ENCODE assay signal across 11 cellular contexts in the genomic region with DNA sequence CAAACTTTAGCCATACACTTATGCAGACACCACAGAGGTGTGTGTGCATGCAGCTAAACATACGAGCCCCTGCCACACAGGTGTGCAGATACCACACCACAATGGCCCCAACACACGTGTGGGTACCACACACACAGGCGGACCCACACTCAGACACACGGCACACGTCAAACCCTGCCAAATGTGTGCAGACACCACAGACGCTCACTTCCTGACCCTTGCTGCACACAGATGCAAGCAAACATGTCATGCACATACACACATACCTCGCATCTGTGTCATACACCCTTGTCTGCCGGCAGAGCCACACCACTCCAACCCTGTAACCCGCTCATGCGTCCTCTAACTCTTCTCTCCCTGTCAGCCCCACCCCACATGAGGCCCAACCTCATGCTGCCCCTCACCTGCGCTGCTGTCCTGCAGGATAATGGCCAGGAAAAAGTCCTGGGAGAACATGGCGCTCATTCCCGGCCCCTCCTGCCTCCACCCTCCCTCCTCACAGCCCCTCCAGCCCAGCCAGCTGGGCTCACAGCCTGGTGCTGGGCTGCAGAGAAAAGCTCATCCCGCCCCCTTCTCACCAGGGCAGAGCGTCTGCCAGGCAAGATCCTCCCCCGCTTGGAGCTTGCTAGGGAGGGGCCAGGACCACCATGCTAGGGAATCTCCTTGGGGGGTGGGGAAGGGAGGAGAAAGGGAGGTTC. TPM values are rescaled to one million over a fixed set of nuclear protein-coding genes. Genes with fewer than 3 reads are reported as not detected.
DNase-seq lines count a peak whose midpoint lies in the region; ATAC-seq lines count a peak whose summit lies in the region.
"Had no signal": no experiment of that assay in that cellular context is flagged by ENCODE, and none has a peak within 500 bp of the region (broad histone marks: within the 10 kb centered on the region; RNA-seq: fewer than 3 reads in every experiment).

No MANE protein-coding gene starts in this region.

- DNase-seq in activated T-cell treated with anti-CD3 and anti-CD28 coated beads, Interleukin-2, amount 50 U/mL, for 72 hours: peak in 1 of 2 donors; percentile 46
- DNase-seq in activated T-cell treated with anti-CD3 and anti-CD28 coated beads, Interleukin-2, amount 50 U/mL, for 1 hour: no peak
- DNase-seq in activated CD4-positive, alpha-beta memory T cell treated with anti-CD3 and anti-CD28 coated beads for 36 hours: peak; percentile 56
- DNase-seq in globus pallidus (ENCODE audit: low spot score): peak; percentile 77
- DNase-seq in substantia nigra (lab: John Stamatoyannopoulos, UW): peak in 26 of 49 donors; percentile 24 to 73 (median 52)
- DNase-seq in inferior parietal cortex (ENCODE audit: extremely low spot score): no peak
- DNase-seq: NCI-H2081 treated with DMSO at 0.1 percent for 48 hours; stimulated activated CD4-positive, alpha-beta T cell treated with anti-CD3 and anti-CD28 coated beads, Interleukin-4, amount 100 ng/mL, for 1 hour; T-helper 9 cell had no signal

- intact Hi-C loops in activated CD4-positive, alpha-beta memory T cell treated with anti-CD3 and anti-CD28 coated beads for 36 hours (cut with micrococcal nuclease): no loop called here

- H3K36me3 Mint-ChIP-seq in activated T-cell treated with anti-CD3 and anti-CD28 coated beads, Interleukin-2, amount 50 U/mL, for 72 hours (ENCODE audit: insufficient read depth in 2 of 2): peaks cover 0 to 9% of the 10 kb centered on the region in 2 donors
- H3K36me3 Mint-ChIP-seq in activated CD4-positive, alpha-beta memory T cell treated with anti-CD3 and anti-CD28 coated beads for 36 hours: peaks cover 17% of the 10 kb centered on the region

- peak; percentile 46 to 54 for ATAC-seq in activated T-cell treated with anti-CD3 and anti-CD28 coated beads, Interleukin-2, amount 50 U/mL, for 72 hours (replicated peaks in 1 of 2)
- ATAC-seq in HG03108 (IDR thresholded peaks at IDR 0.05; ENCODE audit: unreplicated experiment) (no peak), GM18909 (IDR thresholded peaks at IDR 0.05; ENCODE audit: poor library complexity, unreplicated experiment) (no peak)

- no peaks in the 10 kb centered on the region for H3K9me3 Mint-ChIP-seq in activated T-cell treated with anti-CD3 and anti-CD28 coated beads, Interleukin-2, amount 50 U/mL, for 72 hours
- no peaks in the 10 kb centered on the region for H3K9me3 Mint-ChIP-seq in activated CD4-positive, alpha-beta memory T cell treated with anti-CD3 and anti-CD28 coated beads for 36 hours

- peaks cover 79% of the 10 kb centered on the region for H3K4me1 Mint-ChIP-seq in activated T-cell treated with anti-CD3 and anti-CD28 coated beads, Interleukin-2, amount 50 U/mL, for 72 hours (ENCODE audit: low read depth)
- H3K4me1 Mint-ChIP-seq in activated CD4-positive, alpha-beta memory T cell treated with anti-CD3 and anti-CD28 coated beads for 36 hours (ENCODE audit: low read depth): peaks cover 74% of the 10 kb centered on the region

- H3K4me3 Mint-ChIP-seq in activated T-cell treated with anti-CD3 and anti-CD28 coated beads, Interleukin-2, amount 50 U/mL, for 72 hours: peak overlapping the region; percentile 43 to 86
- H3K4me3 Mint-ChIP-seq in activated CD4-positive, alpha-beta memory T cell treated with anti-CD3 and anti-CD28 coated beads for 36 hours: no peak overlapping the region

- CTCF ChIA-PET in activated CD4-positive, alpha-beta memory T cell treated with anti-CD3 and anti-CD28 coated beads for 36 hours (lab: Charles Lee): interaction anchor here (0.6 to 2.8 kb wide), 4 partner anchors 12 to 41 kb away, joined by 3 to 18 read pairs (median 6); no protein-coding TSS in a partner anchor

- POLR2A ChIA-PET in activated CD4-positive, alpha-beta memory T cell treated with anti-CD3 and anti-CD28 coated beads for 36 hours (lab: Charles Lee): interaction anchor here (0.9 to 1.4 kb wide), 2 partner anchors 9 to 11 kb away, joined by 3 to 5 read pairs; no protein-coding TSS in a partner anchor

- H3K27ac ChIP-seq in substantia nigra (ENCODE audit: low read depth, low read length, poor library complexity, severe bottlenecking): peak overlapping the region; percentile 87

- no peak overlapping the region for H3K27ac Mint-ChIP-seq in activated T-cell treated with anti-CD3 and anti-CD28 coated beads, Interleukin-2, amount 50 U/mL, for 72 hours
- H3K27ac Mint-ChIP-seq in activated CD4-positive, alpha-beta memory T cell treated with anti-CD3 and anti-CD28 coated beads for 36 hours: peak overlapping the region; percentile 23

- no peaks in the 10 kb centered on the region for H3K27me3 Mint-ChIP-seq in activated T-cell treated with anti-CD3 and anti-CD28 coated beads, Interleukin-2, amount 50 U/mL, for 72 hours (ENCODE audit: low read depth)
- H3K27me3 Mint-ChIP-seq in activated CD4-positive, alpha-beta memory T cell treated with anti-CD3 and anti-CD28 coated beads for 36 hours: no peaks in the 10 kb centered on the region

RNA-seq across cellular contexts. Expression of a gene that starts 14.2 kb away (rescaled TPM):
- 10 to 100 TPM; 21.7 to 25.9 TPM for total RNA-seq in activated T-cell treated with anti-CD3 and anti-CD28 coated beads, Interleukin-2, amount 50 U/mL, for 72 hours
- total RNA-seq in activated CD4-positive, alpha-beta memory T cell treated with anti-CD3 and anti-CD28 coated beads for 36 hours: 10 to 100 TPM; 23.4 to 23.8 TPM

RNA-seq across cellular contexts. Expression of a gene that starts 14.4 kb away (rescaled TPM):
- 10 to 100 TPM; 42.0 to 63.8 TPM for total RNA-seq in activated T-cell treated with anti-CD3 and anti-CD28 coated beads, Interleukin-2, amount 50 U/mL, for 72 hours
- total RNA-seq in activated CD4-positive, alpha-beta memory T cell treated with anti-CD3 and anti-CD28 coated beads for 36 hours: 10 to 100 TPM; 51.6 to 55.3 TPM

RNA-seq across cellular contexts. Expression of a gene that starts 36.3 kb away (rescaled TPM):
- 1 to 10 TPM; 1.2 to 1.6 TPM for total RNA-seq in activated T-cell treated with anti-CD3 and anti-CD28 coated beads, Interleukin-2, amount 50 U/mL, for 72 hours
- under 1 TPM in 1 of 2 experiments, not detected in 1; 0.56 TPM for total RNA-seq in activated CD4-positive, alpha-beta memory T cell treated with anti-CD3 and anti-CD28 coated beads for 36 hours

Comparison
In these comparisons a context has a peak if more than half of its experiments do, and no peak if none do; other contexts are left out.
1. ATAC-seq: peak in activated T-cell treated with anti-CD3 and anti-CD28 coated beads, Interleukin-2, amount 50 U/mL, for 72 hours (2 of 2); none in HG03108 (single experiment) and GM18909 (single experiment).
2. DNase-seq: peak in activated CD4-positive, alpha-beta memory T cell treated with anti-CD3 and anti-CD28 coated beads for 36 hours (single experiment), globus pallidus (single experiment) and substantia nigra (26 of 49); none in activated T-cell treated with anti-CD3 and anti-CD28 coated beads, Interleukin-2, amount 50 U/mL, for 1 hour (single experiment) and inferior parietal cortex (single experiment).